ENCODE assay signal across 9 cellular contexts in the genomic region with DNA sequence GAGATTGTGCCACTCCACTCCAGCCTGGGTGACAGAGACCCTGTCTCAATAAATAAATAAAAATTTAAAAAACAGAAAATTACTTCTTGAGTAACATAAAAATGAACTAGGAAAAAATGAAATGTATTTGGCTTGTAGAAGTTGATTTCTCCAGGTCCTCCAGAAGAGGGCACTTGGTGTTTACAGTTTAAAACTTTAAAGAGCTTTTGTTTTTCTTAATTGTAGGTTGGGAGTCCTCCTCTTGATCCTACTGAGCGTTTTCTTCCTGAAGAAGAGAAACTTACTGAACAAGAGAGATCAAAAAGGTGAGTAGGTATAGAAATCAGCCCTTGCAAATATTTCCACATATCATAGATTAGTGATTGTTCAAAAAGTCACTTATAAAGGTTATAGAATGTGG. TPM values are rescaled to one million over a fixed set of nuclear protein-coding genes. Genes with fewer than 3 reads are reported as not detected.
DNase-seq lines count a peak whose midpoint lies in the region; ATAC-seq and TF ChIP-seq lines count a peak whose summit lies in the region.
"Had no signal": no experiment of that assay in that cellular context is flagged by ENCODE, and none has a peak within 500 bp of the region (broad histone marks: within the 10 kb centered on the region; RNA-seq: fewer than 3 reads in every experiment).

No MANE protein-coding gene starts in this region.

- TF ChIP-seq CTCF in DND-41 (IDR thresholded peaks at IDR 0.05; ENCODE audit: borderline replicate concordance, extremely low read depth, low read length, poor library complexity, severe bottlenecking), result peak; percentile 52
- peak; percentile 45 for TF ChIP-seq CTCF in kidney epithelial cell (IDR thresholded peaks at IDR 0.05; ENCODE audit: insufficient read depth, low read length, poor library complexity, severe bottlenecking)

- no peak overlapping the region for H2AFZ ChIP-seq in DND-41 (ENCODE audit: low read depth, low read length)

- no peaks in the 10 kb centered on the region for H3K79me2 ChIP-seq in DND-41 (ENCODE audit: insufficient read depth, low read length)

- H3K4me3 ChIP-seq in DND-41 (ENCODE audit: low read depth in 1 of 2, low read length in 2 of 2), result no peak overlapping the region
- H3K4me3 ChIP-seq in kidney epithelial cell (ENCODE audit: low read depth, low read length), result no peak overlapping the region
- H3K4me3 ChIP-seq: SK-N-MC had no signal

- H3K27me3 ChIP-seq in DND-41 (ENCODE audit: insufficient read depth, low read length, poor library complexity) (no peaks in the 10 kb centered on the region), kidney epithelial cell (ENCODE audit: control insufficient read depth, insufficient read depth, low read length) (no peaks in the 10 kb centered on the region)

- H3K36me3 ChIP-seq in DND-41 (ENCODE audit: insufficient read depth, low read length) (peaks cover 11% of the 10 kb centered on the region; the same call in 1 of the 2 replicates), kidney epithelial cell (ENCODE audit: control insufficient read depth, insufficient read depth, low read length) (no peaks in the 10 kb centered on the region)

- H3K9ac ChIP-seq in DND-41 (ENCODE audit: low read depth, low read length), result no peak overlapping the region

- no peak overlapping the region for H3K27ac ChIP-seq in DND-41 (ENCODE audit: low read length)
- H3K27ac ChIP-seq: SK-N-MC had no signal

- no peak overlapping the region for H3K4me2 ChIP-seq in DND-41 (ENCODE audit: insufficient read depth, low read length)

- DNase-seq in DND-41 (no peak), Kasumi-1 (lab: John Stamatoyannopoulos, UW) (peak; percentile 93 to 95), astrocyte of the hippocampus (ENCODE audit: low read depth, low spot score) (peak; percentile 11), kidney epithelial cell (ENCODE audit: low read depth) (no peak), UCSD-AML1 (lab: John Stamatoyannopoulos, UW; ENCODE audit: unreplicated experiment) (no peak)

- ATAC-seq in DND-41 (ENCODE audit: insufficient read depth, low read depth) (peak; percentile 35; the same call in 1 of the 3 replicates), HG03280 (IDR thresholded peaks at IDR 0.05; ENCODE audit: unreplicated experiment) (no peak), HG03159 (IDR thresholded peaks at IDR 0.05; ENCODE audit: unreplicated experiment) (no peak), HG03521 (IDR thresholded peaks at IDR 0.05; ENCODE audit: unreplicated experiment) (no peak)

- no peaks in the 10 kb centered on the region for H3K9me3 ChIP-seq in DND-41 (ENCODE audit: insufficient read depth, low read length, severe bottlenecking)

- no peaks in the 10 kb centered on the region for H4K20me1 ChIP-seq in DND-41 (ENCODE audit: insufficient read depth, low read length)

- no peaks in the 10 kb centered on the region for H3K4me1 ChIP-seq in DND-41 (ENCODE audit: insufficient read depth, low read length)

RNA-seq across cellular contexts. Expression of gene KIFBP, which starts 16.2 kb away (rescaled TPM):
- total RNA-seq in kidney epithelial cell, result 34.1 and 36.9 TPM in 2 replicates

RNA-seq across cellular contexts. Expression of gene DDX21, which starts 48.9 kb away (rescaled TPM):
- 104 and 112 TPM in 2 replicates for total RNA-seq in kidney epithelial cell

Comparison
In these comparisons a context has a peak if more than half of its experiments do, and no peak if none do; other contexts are left out.
1. DNase-seq: peak in Kasumi-1 (2 of 2) and astrocyte of the hippocampus (single experiment); none in DND-41 (single experiment), kidney epithelial cell (single experiment) and UCSD-AML1 (single experiment).